In genomic region chr1:22184454-22184853, GRCh38 we compare ENCODE assay signal across 31 cellular contexts. TPM values are rescaled to one million over a fixed set of nuclear protein-coding genes. Genes with fewer than 3 reads are reported as not detected.
"Had no signal": no experiment of that assay in that cellular context is flagged by ENCODE, and none has a peak within 500 bp of the region (broad histone marks: within the 10 kb centered on the region; RNA-seq: fewer than 3 reads in every experiment).

No MANE protein-coding gene starts in this region.

- H3K4me1 ChIP-seq: body of pancreas, esophagus squamous epithelium, gastroesophageal sphincter, heart right ventricle had no signal

- H3K27ac ChIP-seq: esophagus squamous epithelium, gastroesophageal sphincter, heart right ventricle, hepatocyte, WERI-Rb-1 had no signal

- H3K27me3 ChIP-seq: body of pancreas, hepatocyte had no signal

- H3K4me2 ChIP-seq: hepatocyte had no signal

- H3K36me3 ChIP-seq: esophagus squamous epithelium, gastroesophageal sphincter, heart right ventricle, WERI-Rb-1 had no signal

- FAIRE-seq: colon had no signal

- H2AFZ ChIP-seq: hepatocyte had no signal

- DNase-seq: activated B cell treated with CpG ODN at 0.5 μM for 24 hours; activated CD4-positive, alpha-beta T cell treated with anti-CD3 and anti-CD28 coated beads for 48 hours; activated CD4-positive, alpha-beta T cell treated with anti-CD3 and anti-CD28 coated beads, Interleukin-2, amount 50 U/mL, for 1 hour; activated CD4-positive, alpha-beta T cell treated with anti-CD3 and anti-CD28 coated beads, Interleukin-2, amount 50 U/mL, for 48 hours; activated effector memory CD4-positive, alpha-beta T cell treated with anti-CD3 and anti-CD28 coated beads, Interleukin-2, amount 50 U/mL, for 16 hours; activated naive CD4-positive, alpha-beta T cell; activated naive CD4-positive, alpha-beta T cell treated with anti-CD3 and anti-CD28 coated beads, Interleukin-2, amount 10 ng/mL, durations not matched to agents 7 days and 5 days; activated naive CD8-positive, alpha-beta T cell treated with anti-CD3 and anti-CD28 coated beads, Interleukin-2, amount 10 ng/mL, durations not matched to agents 7 days and 5 days; activated T-cell treated with anti-CD3 and anti-CD28 coated beads, Interleukin-2, amount 50 U/mL, for 1 hour; activated T-cell treated with anti-CD3 and anti-CD28 coated beads, Interleukin-2, amount 50 U/mL, for 48 hours; caudate nucleus; cortex of kidney; effector CD4-positive, alpha-beta T cell; effector memory CD8-positive, alpha-beta T cell; esophagus squamous epithelium; foreskin melanocyte; heart right ventricle; T-helper 1 cell; T-helper 17 cell; T1000; WERI-Rb-1 had no signal

- ATAC-seq: activated CD4-positive, CD25-positive, alpha-beta regulatory T cell treated with anti-CD3 and anti-CD28 coated beads, Interleukin-2, amount 50 U/mL, for 24 hours; activated naive CD4-positive, alpha-beta T cell treated with anti-CD3 and anti-CD28 coated beads, Interleukin-2, amount 50 U/mL, for 72 hours; effector memory CD8-positive, alpha-beta T cell; gastroesophageal sphincter; heart right ventricle; T-helper 17 cell had no signal

- H3K4me3 ChIP-seq: body of pancreas, esophagus squamous epithelium, gastroesophageal sphincter, heart right ventricle, hepatocyte had no signal

- H3K9me3 ChIP-seq: body of pancreas, esophagus squamous epithelium, gastroesophageal sphincter had no signal

- H3K79me2 ChIP-seq: hepatocyte had no signal

RNA-seq across cellular contexts. Expression of gene WNT4, which starts 41.6 kb away (rescaled TPM):
- total RNA-seq: activated CD8-positive, alpha-beta T cell treated with anti-CD3 and anti-CD28 coated beads for 36 hours; activated naive CD4-positive, alpha-beta T cell treated with anti-CD3 and anti-CD28 coated beads, Interleukin-2, amount 50 U/mL, for 72 hours; activated naive CD8-positive, alpha-beta T cell treated with anti-CD3 and anti-CD28 coated beads, Interleukin-2, amount 10 ng/mL, durations not matched to agents 7 days and 5 days; activated T-helper 1 cell treated with anti-CD3 and anti-CD28 coated beads, Interleukin-12 subunit alpha, Interleukin-12 subunit beta, Interleukin-2, Interleukin-4 antibody, amounts not matched to agents 30 ng/mL and 10 ng/mL and 1 ng/mL, durations not matched to agents 14 hours and 24 hours and 36 hours; activated T-helper 2 cell treated with anti-CD3 and anti-CD28 coated beads, Interferon-gamma antibody, Interleukin-2, Interleukin-4, amounts not matched to agents 10 μg/mL and 5 μg/mL and 100 μg/mL, durations not matched to agents 14 hours and 24 hours and 36 hours; T-helper 17 cell had no signal
- polyA plus RNA-seq: fibroblast of lung had no signal
